ENCODE assay signal across 15 cellular contexts in genomic region chr10:69837261-69837660, GRCh38.
"Had no signal": no experiment of that assay in that cellular context is flagged by ENCODE, and none has a peak within 500 bp of the region (broad histone marks: within the 10 kb centered on the region; RNA-seq: fewer than 3 reads in every experiment).

No MANE protein-coding gene starts in this region.

- H3K36me3 ChIP-seq: heart left ventricle, right atrium auricular region had no signal

- H3K4me3 ChIP-seq: dorsolateral prefrontal cortex, heart left ventricle, mucosa of descending colon, right atrium auricular region, smooth muscle cell had no signal

- DNase-seq: cortex of kidney; effector CD8-positive, alpha-beta T cell; foreskin melanocyte; heart left ventricle; hippocampal formation; mammary epithelial cell; mucosa of descending colon; natural killer cell; stimulated activated CD4-positive, alpha-beta T cell treated with anti-CD3 and anti-CD28 coated beads, Interleukin-2, amount 100 ng/mL, for 48 hours; stimulated activated naive CD4-positive, alpha-beta T cell treated with Interleukin-2 at 50 U/mL for 16 hours; trophoblast cell had no signal

- H3K4me2 ChIP-seq: smooth muscle cell had no signal

- H3K27me3 ChIP-seq: heart left ventricle, right atrium auricular region had no signal

- ATAC-seq: heart left ventricle, mucosa of descending colon, natural killer cell had no signal

- H3K9me3 Mint-ChIP-seq: natural killer cell, neural crest cell had no signal

- H3K27ac Mint-ChIP-seq: natural killer cell had no signal

- H3K27ac ChIP-seq: heart left ventricle had no signal

- H3K4me3 Mint-ChIP-seq: natural killer cell, neural crest cell had no signal

- H3K36me3 Mint-ChIP-seq: natural killer cell had no signal

- H3K9me3 ChIP-seq: heart left ventricle, mucosa of descending colon, right atrium auricular region had no signal
